ENCODE assay signal across 23 cellular contexts in genomic region chr18:24540896-24541295, GRCh38.
DNase-seq lines count a peak whose midpoint lies in the region; ATAC-seq, FAIRE-seq and TF ChIP-seq lines count a peak whose summit lies in the region.
"Had no signal": no experiment of that assay in that cellular context is flagged by ENCODE, and none has a peak within 500 bp of the region (broad histone marks: within the 10 kb centered on the region; RNA-seq: fewer than 3 reads in every experiment).

No MANE protein-coding gene starts in this region.

- ATAC-seq in K562 = no peak
- ATAC-seq in left cardiac atrium = no peak
- ATAC-seq: A549 had no signal

- H3K4me3 ChIP-seq in adrenal gland = no peak overlapping the region
- no peak overlapping the region for H3K4me3 ChIP-seq in K562
- no peak overlapping the region for H3K4me3 ChIP-seq in esophagus muscularis mucosa
- no peak overlapping the region for H3K4me3 ChIP-seq in BE2C (ENCODE audit: low read depth, low read length)
- H3K4me3 ChIP-seq: A549, HAP-1 had no signal

- H3K9me1 ChIP-seq in K562 (ENCODE audit: control insufficient read depth, insufficient read depth, low read length) = no peaks in the 10 kb centered on the region

- no peaks in the 10 kb centered on the region for H4K20me1 ChIP-seq in K562 (replicated peaks; ENCODE audit: control insufficient read depth, insufficient read depth, low read length)

- H2AFZ ChIP-seq in K562 (ENCODE audit: low read depth, low read length) = no peak overlapping the region

- H3K4me1 ChIP-seq in adrenal gland (replicated peaks in 1 of 2) (no peaks in the 10 kb centered on the region), K562 (replicated peaks in 1 of 2; ENCODE audit: control insufficient read depth in 2 of 2, insufficient read depth in 2 of 2, low read length in 2 of 2) (no peaks in the 10 kb centered on the region), esophagus muscularis mucosa (no peaks in the 10 kb centered on the region), BE2C (no peaks in the 10 kb centered on the region)
- H3K4me1 ChIP-seq: A549, HAP-1 had no signal

- 42 to 61% (median 43%) methylated on average over 8 of the region's 8 CpGs for WGBS in adrenal gland, 4 donors
- under 1% methylated on average over 8 of the region's 8 CpGs for WGBS in K562 (ENCODE audit: insufficient coverage, low coverage, missing lambda C conversion rate)
- 82% methylated on average over 8 of the region's 8 CpGs for WGBS in esophagus muscularis mucosa

- FAIRE-seq in K562 (lab: Jason Lieb, UNC) = no peak
- FAIRE-seq: A549, GM12891, GM18507, H54 had no signal

- DNase-seq in adrenal gland (peak in 6 of 7 donors; percentile 25 to 64 (median 44)), K562 (ENCODE audit: extremely low read depth in 1 of 4, low spot score in 3 of 4) (no peak), esophagus muscularis mucosa (ENCODE audit: extremely low spot score) (peak; percentile 87), BE2C (no peak), left cardiac atrium (no peak)
- no peak for DNase-seq in activated T-helper 1 cell treated with anti-CD3 and anti-CD28 coated beads, Interleukin-12 subunit alpha, Interleukin-12 subunit beta, Interleukin-2, Interleukin-4 antibody, amounts not matched to agents 30 ng/mL and 10 ng/mL and 1 ng/mL, durations not matched to agents 14 hours and 24 hours and 36 hours (ENCODE audit: low spot score)
- DNase-seq: 8988T; ACHN; AML-193; C1 segment of cervical spinal cord; Calu3; CD4-positive, alpha-beta memory T cell; COR-L47; DMS53; DMS79 treated with DMSO at 0.1 percent for 48 hours; GF-D8; GOT3; HFFc6 had no signal

- H3K36me3 ChIP-seq in adrenal gland (replicated peaks in 1 of 2) (no peaks in the 10 kb centered on the region), K562 (ENCODE audit: control insufficient read depth, insufficient read depth, low read length) (no peaks in the 10 kb centered on the region), esophagus muscularis mucosa (no peaks in the 10 kb centered on the region), BE2C (no peaks in the 10 kb centered on the region)
- H3K36me3 ChIP-seq: HAP-1 had no signal

- TF ChIP-seq POLR2A in adrenal gland (IDR thresholded peaks at IDR 0.05) (no peak), K562 (conservative IDR thresholded peaks at IDR 0.05) (no peak), esophagus muscularis mucosa (IDR thresholded peaks at IDR 0.05; ENCODE audit: low read depth) (no peak)

- no peaks in the 10 kb centered on the region for H3K4me1 Mint-ChIP-seq in activated T-helper 1 cell treated with anti-CD3 and anti-CD28 coated beads, Interleukin-12 subunit alpha, Interleukin-12 subunit beta, Interleukin-2, Interleukin-4 antibody, amounts not matched to agents 30 ng/mL and 10 ng/mL and 1 ng/mL, durations not matched to agents 14 hours and 24 hours and 36 hours (ENCODE audit: low read depth)
- H3K4me1 Mint-ChIP-seq: CD4-positive, alpha-beta memory T cell had no signal

- H3K9me3 ChIP-seq in adrenal gland (replicated peaks in 1 of 3) (no peaks in the 10 kb centered on the region), K562 (replicated peaks; ENCODE audit: control insufficient read depth, insufficient read depth, low read depth, low read length) (no peaks in the 10 kb centered on the region), esophagus muscularis mucosa (no peaks in the 10 kb centered on the region), BE2C (no peaks in the 10 kb centered on the region)
- H3K9me3 ChIP-seq: A549, HAP-1 had no signal

- TF ChIP-seq CTCF in adrenal gland (IDR thresholded peaks at IDR 0.05) = no peak
- no peak for TF ChIP-seq CTCF in K562 (IDR thresholded peaks at IDR 0.05 in 2 of 3, conservative IDR thresholded peaks at IDR 0.05 in 1 of 3; ENCODE audit: insufficient read depth in 2 of 3, low read depth in 1 of 3, low read length in 3 of 3)
- no peak for TF ChIP-seq CTCF in esophagus muscularis mucosa (IDR thresholded peaks at IDR 0.05)
- TF ChIP-seq CTCF in BE2C (IDR thresholded peaks at IDR 0.05; ENCODE audit: low read depth, low read length) = no peak

- no TSS peak for BruUV-seq in K562 (replicated peaks; lab: Mats Ljungman, UMichigan)

- H3K27me3 Mint-ChIP-seq in activated T-helper 1 cell treated with anti-CD3 and anti-CD28 coated beads, Interleukin-12 subunit alpha, Interleukin-12 subunit beta, Interleukin-2, Interleukin-4 antibody, amounts not matched to agents 30 ng/mL and 10 ng/mL and 1 ng/mL, durations not matched to agents 14 hours and 24 hours and 36 hours (ENCODE audit: insufficient read depth) = peaks cover 3% of the 10 kb centered on the region

- intact Hi-C loops in adrenal gland (cut with DNase I) = no loop called here
- intact Hi-C loops in K562 (cut with micrococcal nuclease) = loop anchor here (10.0 kb wide), 2 partner anchors 64 to 1354 kb away; no protein-coding TSS in a partner anchor
- intact Hi-C loops in esophagus muscularis mucosa (cut with DNase I) = no loop called here
- intact Hi-C loops in activated T-helper 1 cell treated with anti-CD3 and anti-CD28 coated beads, Interleukin-12 subunit alpha, Interleukin-12 subunit beta, Interleukin-2, Interleukin-4 antibody, amounts not matched to agents 30 ng/mL and 10 ng/mL and 1 ng/mL, durations not matched to agents 14 hours and 24 hours and 36 hours (cut with micrococcal nuclease) = no loop called here
- intact Hi-C loops in left cardiac atrium (cut with DNase I) = no loop called here

- H3K9ac ChIP-seq in K562 (ENCODE audit: insufficient read depth in 1 of 2, low read depth in 2 of 2, low read length in 2 of 2) = no peak overlapping the region

- in situ Hi-C loops in K562 (cut with MboI) = no loop called here

- no peaks in the 10 kb centered on the region for H3K79me2 ChIP-seq in K562 (ENCODE audit: control insufficient read depth, insufficient read depth, low read length)

- CTCF ChIA-PET in K562 (lab: Yijun Ruan, JAX; ENCODE audit: low intra/inter-chr PET ratio) = interaction anchor here (0.6 kb wide), 1 partner anchor 184 kb away, joined by 3 read pairs; no protein-coding TSS in a partner anchor

- no peaks in the 10 kb centered on the region for H3K36me3 Mint-ChIP-seq in activated T-helper 1 cell treated with anti-CD3 and anti-CD28 coated beads, Interleukin-12 subunit alpha, Interleukin-12 subunit beta, Interleukin-2, Interleukin-4 antibody, amounts not matched to agents 30 ng/mL and 10 ng/mL and 1 ng/mL, durations not matched to agents 14 hours and 24 hours and 36 hours (ENCODE audit: low read depth)
- H3K36me3 Mint-ChIP-seq: CD4-positive, alpha-beta memory T cell had no signal

- H3K27ac Mint-ChIP-seq in activated T-helper 1 cell treated with anti-CD3 and anti-CD28 coated beads, Interleukin-12 subunit alpha, Interleukin-12 subunit beta, Interleukin-2, Interleukin-4 antibody, amounts not matched to agents 30 ng/mL and 10 ng/mL and 1 ng/mL, durations not matched to agents 14 hours and 24 hours and 36 hours = no peak overlapping the region
- H3K27ac Mint-ChIP-seq: CD4-positive, alpha-beta memory T cell; HFFc6 had no signal

- POLR2A ChIA-PET in K562 (lab: Yijun Ruan, JAX) = interaction anchor here (0.6 kb wide), 1 partner anchor 180 kb away, joined by 3 read pairs; no protein-coding TSS in a partner anchor

- no peaks in the 10 kb centered on the region for H3K9me3 Mint-ChIP-seq in activated T-helper 1 cell treated with anti-CD3 and anti-CD28 coated beads, Interleukin-12 subunit alpha, Interleukin-12 subunit beta, Interleukin-2, Interleukin-4 antibody, amounts not matched to agents 30 ng/mL and 10 ng/mL and 1 ng/mL, durations not matched to agents 14 hours and 24 hours and 36 hours
- H3K9me3 Mint-ChIP-seq: CD4-positive, alpha-beta memory T cell; HFFc6 had no signal

- H3K27ac ChIP-seq in adrenal gland (no peak overlapping the region), K562 (ENCODE audit: extremely low read depth, low read depth, low read length) (no peak overlapping the region), esophagus muscularis mucosa (replicated peaks in 1 of 4) (no peak overlapping the region)
- H3K27ac ChIP-seq: A549 had no signal

- no peak overlapping the region for H3K4me2 ChIP-seq in K562 (ENCODE audit: insufficient read depth, low read length)
- H3K4me2 ChIP-seq: A549 had no signal

- no peak for TF ChIP-seq RAD21 in K562 (CRISPR knock-in tag; conservative IDR thresholded peaks at IDR 0.05 in 1 of 2, IDR thresholded peaks at IDR 0.05 in 1 of 2)

- no peak overlapping the region for H3K4me3 Mint-ChIP-seq in activated T-helper 1 cell treated with anti-CD3 and anti-CD28 coated beads, Interleukin-12 subunit alpha, Interleukin-12 subunit beta, Interleukin-2, Interleukin-4 antibody, amounts not matched to agents 30 ng/mL and 10 ng/mL and 1 ng/mL, durations not matched to agents 14 hours and 24 hours and 36 hours
- H3K4me3 Mint-ChIP-seq: CD4-positive, alpha-beta memory T cell; HFFc6 had no signal

- H3K27me3 ChIP-seq in adrenal gland (no peaks in the 10 kb centered on the region), K562 (ENCODE audit: control insufficient read depth in 2 of 2, insufficient read depth in 2 of 2, low read length in 2 of 2) (no peaks in the 10 kb centered on the region), esophagus muscularis mucosa (peaks cover 0 to 5% (median 0%) of the 10 kb centered on the region in 4 donors), BE2C (no peaks in the 10 kb centered on the region)

- TF ChIP-seq EP300 in K562 (IDR thresholded peaks at IDR 0.05; ENCODE audit: low read length) (no peak), esophagus muscularis mucosa (IDR thresholded peaks at IDR 0.05) (no peak)

TF ChIP-seq in K562, 482 proteins besides CTCF, POLR2A, EP300 and RAD21 (continues in another document):
- TF ChIP-seq KLF1 (tag; IDR thresholded peaks at IDR 0.05) = no peak
- TF ChIP-seq RAD51 (IDR thresholded peaks at IDR 0.05; ENCODE audit: borderline replicate concordance, low read depth) = 0 out of 2 replicates have a peak, but pooled peaks have one; percentile 9
- 0 out of 2 replicates have a peak, but pooled peaks have one; percentile 5 for TF ChIP-seq USF2 (CRISPR knock-in tag; IDR thresholded peaks at IDR 0.05)
- no peak for TF ChIP-seq TAF1 (IDR thresholded peaks at IDR 0.05; ENCODE audit: control insufficient read depth, extremely low read depth, insufficient read depth, low read length, severe bottlenecking)
- no peak for TF ChIP-seq ZNF124 (CRISPR knock-in tag; IDR thresholded peaks at IDR 0.05)
- no peak for TF ChIP-seq BMI1 (IDR thresholded peaks at IDR 0.05; ENCODE audit: low read length)

Comparison
In these comparisons a context has a peak if more than half of its experiments do, and no peak if none do; other contexts are left out.
1. DNase-seq: peak in adrenal gland (6 of 7) and esophagus muscularis mucosa (single experiment); none in K562 (0 of 4), BE2C (single experiment), activated T-helper 1 cell treated with anti-CD3 and anti-CD28 coated beads, Interleukin-12 subunit alpha, Interleukin-12 subunit beta, Interleukin-2, Interleukin-4 antibody, amounts not matched to agents 30 ng/mL and 10 ng/mL and 1 ng/mL, durations not matched to agents 14 hours and 24 hours and 36 hours (single experiment) and left cardiac atrium (single experiment).